Comparison of ENCODE assay signal across 10 cellular contexts in genomic region chr19:32694851-32695250, GRCh38. TPM values are rescaled to one million over a fixed set of nuclear protein-coding genes. Genes with fewer than 3 reads are reported as not detected.
A peak's percentile ranks its signal among the peaks of the same experiment; 100 is the strongest.
DNase-seq lines count a peak whose midpoint lies in the region; ATAC-seq and TF ChIP-seq lines count a peak whose summit lies in the region.
"Not testable (repeated sequence)": the region's sequence is repeated elsewhere in the genome, so short reads cannot be mapped to it uniquely, and the experiment has no call there.
"Had no signal": no experiment of that assay in that cellular context is flagged by ENCODE, and none has a peak within 500 bp of the region (broad histone marks: within the 10 kb centered on the region; RNA-seq: fewer than 3 reads in every experiment).

No MANE protein-coding gene starts in this region.

- not testable (repeated sequence) for ATAC-seq in naive thymus-derived CD4-positive, alpha-beta T cell; stimulated activated effector memory CD8-positive, alpha-beta T cell treated with anti-CD3 and anti-CD28 coated beads, Interleukin-12 subunit alpha, Interleukin-12 subunit beta, amount 100 ng/mL, for 72 hours

- H3K27me3 Mint-ChIP-seq in activated T-helper 2 cell treated with anti-CD3 and anti-CD28 coated beads, Interferon-gamma antibody, Interleukin-2, Interleukin-4, amounts not matched to agents 10 μg/mL and 5 μg/mL and 100 μg/mL, durations not matched to agents 14 hours and 24 hours and 36 hours (ENCODE audit: low read depth); naive thymus-derived CD4-positive, alpha-beta T cell: not testable (repeated sequence)

- POLR2A ChIA-PET in naive thymus-derived CD4-positive, alpha-beta T cell (lab: Charles Lee): not testable (repeated sequence)

- not testable (repeated sequence) for H3K27me3 ChIP-seq in OCI-LY1 (ENCODE audit: insufficient read depth, low read length); naive thymus-derived CD4-positive, alpha-beta T cell (ENCODE audit: control insufficient read depth in 2 of 2, insufficient read depth in 2 of 2, low read length in 2 of 2)

- peak overlapping the region; percentile 89 for H3K4me2 ChIP-seq in OCI-LY1 (ENCODE audit: low read length)

- H4K20me1 ChIP-seq in OCI-LY1 (ENCODE audit: insufficient read depth, low read length): not testable (repeated sequence)

- H3F3A ChIP-seq in OCI-LY1 (ENCODE audit: insufficient read depth, low read length): not testable (repeated sequence)

- H3K9ac ChIP-seq in OCI-LY1 (ENCODE audit: low read length): not testable (repeated sequence)

- H3K36me3 Mint-ChIP-seq in activated T-helper 2 cell treated with anti-CD3 and anti-CD28 coated beads, Interferon-gamma antibody, Interleukin-2, Interleukin-4, amounts not matched to agents 10 μg/mL and 5 μg/mL and 100 μg/mL, durations not matched to agents 14 hours and 24 hours and 36 hours (ENCODE audit: low read depth): peaks cover 73% of the 10 kb centered on the region
- H3K36me3 Mint-ChIP-seq in naive thymus-derived CD4-positive, alpha-beta T cell: peaks cover 24 to 62% (median 32%) of the 10 kb centered on the region in 5 donors
- H3K36me3 Mint-ChIP-seq in stimulated activated effector memory CD8-positive, alpha-beta T cell treated with anti-CD3 and anti-CD28 coated beads, Interleukin-12 subunit alpha, Interleukin-12 subunit beta, amount 100 ng/mL, for 72 hours: peaks cover 50% of the 10 kb centered on the region

- not testable (repeated sequence) for H3K27ac ChIP-seq in OCI-LY1 (ENCODE audit: low read depth, low read length, poor library complexity, severe bottlenecking); naive thymus-derived CD4-positive, alpha-beta T cell (ENCODE audit: low read depth, low read length)
- peak overlapping the region; percentile 97; the same call in 1 of the 2 replicates for H3K27ac ChIP-seq in VCaP

- H3K9me3 ChIP-seq in OCI-LY1 (ENCODE audit: low read length); naive thymus-derived CD4-positive, alpha-beta T cell (ENCODE audit: control insufficient read depth in 2 of 3, low read length in 3 of 3): not testable (repeated sequence)

- H3K4me3 ChIP-seq in OCI-LY1 (ENCODE audit: low read depth, low read length, poor library complexity, severe bottlenecking): peak overlapping the region; percentile 72
- not testable (repeated sequence) for H3K4me3 ChIP-seq in naive thymus-derived CD4-positive, alpha-beta T cell (ENCODE audit: low read length)

- not testable (repeated sequence) for H3K27ac Mint-ChIP-seq in activated T-helper 2 cell treated with anti-CD3 and anti-CD28 coated beads, Interferon-gamma antibody, Interleukin-2, Interleukin-4, amounts not matched to agents 10 μg/mL and 5 μg/mL and 100 μg/mL, durations not matched to agents 14 hours and 24 hours and 36 hours; stimulated activated effector memory CD8-positive, alpha-beta T cell treated with anti-CD3 and anti-CD28 coated beads, Interleukin-12 subunit alpha, Interleukin-12 subunit beta, amount 100 ng/mL, for 72 hours
- H3K27ac Mint-ChIP-seq in naive thymus-derived CD4-positive, alpha-beta T cell: peak overlapping the region in 2 of 9 donors; percentile 12 to 85

- intact Hi-C loops in activated T-helper 2 cell treated with anti-CD3 and anti-CD28 coated beads, Interferon-gamma antibody, Interleukin-2, Interleukin-4, amounts not matched to agents 10 μg/mL and 5 μg/mL and 100 μg/mL, durations not matched to agents 14 hours and 24 hours and 36 hours (cut with micrococcal nuclease): loop anchor here (5.0 kb wide), 3 partner anchors 277 to 482 kb away; partner anchors contain the start of genes CEP89 and FAAP24
- intact Hi-C loops in naive thymus-derived CD4-positive, alpha-beta T cell (cut with micrococcal nuclease): loop anchor here (5.0 kb wide), 4 partner anchors 52 to 482 kb away; no protein-coding TSS in a partner anchor

- not testable (repeated sequence) for H2AFZ ChIP-seq in OCI-LY1 (ENCODE audit: low read length)

- peak overlapping the region; percentile 95 for H3K4me3 Mint-ChIP-seq in activated T-helper 2 cell treated with anti-CD3 and anti-CD28 coated beads, Interferon-gamma antibody, Interleukin-2, Interleukin-4, amounts not matched to agents 10 μg/mL and 5 μg/mL and 100 μg/mL, durations not matched to agents 14 hours and 24 hours and 36 hours (ENCODE audit: low read depth)
- H3K4me3 Mint-ChIP-seq in naive thymus-derived CD4-positive, alpha-beta T cell: peak overlapping the region in 9 of 10 donors; percentile 59 to 97 (median 91)
- peak overlapping the region; percentile 93 for H3K4me3 Mint-ChIP-seq in stimulated activated effector memory CD8-positive, alpha-beta T cell treated with anti-CD3 and anti-CD28 coated beads, Interleukin-12 subunit alpha, Interleukin-12 subunit beta, amount 100 ng/mL, for 72 hours

- peaks cover 52% of the 10 kb centered on the region for H3K4me1 Mint-ChIP-seq in activated T-helper 2 cell treated with anti-CD3 and anti-CD28 coated beads, Interferon-gamma antibody, Interleukin-2, Interleukin-4, amounts not matched to agents 10 μg/mL and 5 μg/mL and 100 μg/mL, durations not matched to agents 14 hours and 24 hours and 36 hours (ENCODE audit: low read depth)
- H3K4me1 Mint-ChIP-seq in naive thymus-derived CD4-positive, alpha-beta T cell: peaks cover 42 to 78% (median 71%) of the 10 kb centered on the region in 7 donors
- peaks cover 68% of the 10 kb centered on the region for H3K4me1 Mint-ChIP-seq in stimulated activated effector memory CD8-positive, alpha-beta T cell treated with anti-CD3 and anti-CD28 coated beads, Interleukin-12 subunit alpha, Interleukin-12 subunit beta, amount 100 ng/mL, for 72 hours

- H3K9me2 ChIP-seq in OCI-LY1 (ENCODE audit: low read depth, low read length): not testable (repeated sequence)

- CTCF ChIA-PET in naive thymus-derived CD4-positive, alpha-beta T cell (lab: Charles Lee): not testable (repeated sequence)

- not testable (repeated sequence) for TF ChIP-seq CTCF in OCI-LY1 (IDR thresholded peaks at IDR 0.05; ENCODE audit: low read length); VCaP (conservative IDR thresholded peaks at IDR 0.05)

- H3K9me3 Mint-ChIP-seq in activated T-helper 2 cell treated with anti-CD3 and anti-CD28 coated beads, Interferon-gamma antibody, Interleukin-2, Interleukin-4, amounts not matched to agents 10 μg/mL and 5 μg/mL and 100 μg/mL, durations not matched to agents 14 hours and 24 hours and 36 hours; naive thymus-derived CD4-positive, alpha-beta T cell; stimulated activated effector memory CD8-positive, alpha-beta T cell treated with anti-CD3 and anti-CD28 coated beads, Interleukin-12 subunit alpha, Interleukin-12 subunit beta, amount 100 ng/mL, for 72 hours: not testable (repeated sequence)

- peaks cover 43% of the 10 kb centered on the region for H3K4me1 ChIP-seq in OCI-LY1 (ENCODE audit: insufficient read depth, low read length, severe bottlenecking)
- peaks cover 20 to 24% of the 10 kb centered on the region in 2 donors for H3K4me1 ChIP-seq in naive thymus-derived CD4-positive, alpha-beta T cell (ENCODE audit: control insufficient read depth in 2 of 2, insufficient read depth in 2 of 2, low read length in 2 of 2)

- peaks cover 67% of the 10 kb centered on the region for H3K36me3 ChIP-seq in OCI-LY1 (ENCODE audit: insufficient read depth, low read length)
- H3K36me3 ChIP-seq in naive thymus-derived CD4-positive, alpha-beta T cell (ENCODE audit: control insufficient read depth in 2 of 3, insufficient read depth in 3 of 3, low read length in 3 of 3): peaks cover 0 to 25% (median 0%) of the 10 kb centered on the region in 3 experiments

- H3K79me2 ChIP-seq in OCI-LY1 (ENCODE audit: insufficient read depth, low read length): peaks cover 15% of the 10 kb centered on the region

- DNase-seq in AML-193 (lab: John Stamatoyannopoulos, UW) (peak; percentile 9 to 18), GF-D8 (lab: John Stamatoyannopoulos, UW) (peak; percentile 49), dermis blood vessel endothelial cell (peak; percentile 44)
- DNase-seq in activated T-helper 2 cell treated with anti-CD3 and anti-CD28 coated beads, Interferon-gamma antibody, Interleukin-2, Interleukin-4, amounts not matched to agents 10 μg/mL and 5 μg/mL and 100 μg/mL, durations not matched to agents 14 hours and 24 hours and 36 hours (ENCODE audit: low spot score); naive thymus-derived CD4-positive, alpha-beta T cell; stimulated activated effector memory CD8-positive, alpha-beta T cell treated with anti-CD3 and anti-CD28 coated beads, Interleukin-12 subunit alpha, Interleukin-12 subunit beta, amount 100 ng/mL, for 72 hours (ENCODE audit: low spot score in 2 of 2): not testable (repeated sequence)

RNA-seq across cellular contexts. Expression of gene NUDT19, which starts 3.2 kb away (rescaled TPM):
- 25.0 and 25.6 TPM in 2 replicates for total RNA-seq in activated T-helper 2 cell treated with anti-CD3 and anti-CD28 coated beads, Interferon-gamma antibody, Interleukin-2, Interleukin-4, amounts not matched to agents 10 μg/mL and 5 μg/mL and 100 μg/mL, durations not matched to agents 14 hours and 24 hours and 36 hours
- total RNA-seq in dermis blood vessel endothelial cell: 9.2 and 12.1 TPM in 2 replicates
- total RNA-seq in naive thymus-derived CD4-positive, alpha-beta T cell: 10 to 100 TPM in 2 of 5 experiments, 1 to 10 TPM in 3; 8.4 to 17.0 (median 9.0) TPM
- polyA plus RNA-seq in naive thymus-derived CD4-positive, alpha-beta T cell: 1 to 10 TPM; 2.4 to 2.9 TPM

RNA-seq across cellular contexts. Expression of gene RGS9BP, which starts 19.2 kb away (rescaled TPM):
- total RNA-seq in activated T-helper 2 cell treated with anti-CD3 and anti-CD28 coated beads, Interferon-gamma antibody, Interleukin-2, Interleukin-4, amounts not matched to agents 10 μg/mL and 5 μg/mL and 100 μg/mL, durations not matched to agents 14 hours and 24 hours and 36 hours: 0.21 TPM in 2 replicates
- total RNA-seq in dermis blood vessel endothelial cell: 0.34 and 0.65 TPM in 2 replicates
- total RNA-seq in naive thymus-derived CD4-positive, alpha-beta T cell: under 1 TPM; 0.13 to 0.30 (median 0.24) TPM
- not detected for polyA plus RNA-seq in naive thymus-derived CD4-positive, alpha-beta T cell
- total RNA-seq: aorta had no signal

RNA-seq across cellular contexts. Expression of gene ANKRD27, which starts 19.9 kb away (rescaled TPM):
- total RNA-seq in activated T-helper 2 cell treated with anti-CD3 and anti-CD28 coated beads, Interferon-gamma antibody, Interleukin-2, Interleukin-4, amounts not matched to agents 10 μg/mL and 5 μg/mL and 100 μg/mL, durations not matched to agents 14 hours and 24 hours and 36 hours: 35.6 and 38.3 TPM in 2 replicates
- total RNA-seq in dermis blood vessel endothelial cell: 46.8 and 48.2 TPM in 2 replicates
- total RNA-seq in naive thymus-derived CD4-positive, alpha-beta T cell: 10 to 100 TPM; 23.6 to 44.9 (median 41.2) TPM
- 10 to 100 TPM; 12.3 to 20.4 TPM for polyA plus RNA-seq in naive thymus-derived CD4-positive, alpha-beta T cell

RNA-seq across cellular contexts. Expression of gene TDRD12, which starts 24.7 kb away (rescaled TPM):
- 0.07 TPM in 1 of 2 replicates, not detected in the other for total RNA-seq in activated T-helper 2 cell treated with anti-CD3 and anti-CD28 coated beads, Interferon-gamma antibody, Interleukin-2, Interleukin-4, amounts not matched to agents 10 μg/mL and 5 μg/mL and 100 μg/mL, durations not matched to agents 14 hours and 24 hours and 36 hours
- 0.14 and 0.17 TPM in 2 replicates for total RNA-seq in dermis blood vessel endothelial cell
- total RNA-seq in naive thymus-derived CD4-positive, alpha-beta T cell: 1 to 10 TPM in 2 of 5 experiments, under 1 TPM in 3; 0.17 to 3.6 (median 0.92) TPM
- polyA plus RNA-seq in naive thymus-derived CD4-positive, alpha-beta T cell: under 1 TPM in 1 of 2 donors, not detected in 1; 0.43 TPM
- total RNA-seq: Right ventricle myocardium inferior had no signal
